In the genomic region with DNA sequence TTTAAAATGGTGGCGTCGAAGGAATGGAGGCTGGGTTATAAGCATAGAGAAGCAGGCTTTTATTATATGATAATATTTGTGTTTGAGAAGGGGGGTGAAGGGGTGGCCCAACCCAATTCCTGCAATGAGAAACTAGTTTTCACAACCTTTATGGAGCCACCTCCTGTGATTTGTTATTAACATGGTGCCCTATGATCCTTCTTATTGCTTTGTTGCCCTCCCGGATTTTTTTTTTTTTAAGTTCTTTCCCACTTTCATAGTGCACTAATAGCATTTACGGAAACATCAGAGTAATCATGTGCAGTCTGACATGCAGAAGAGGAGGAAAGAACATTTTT, we compare ENCODE assay signal across 8 cellular contexts.
DNase-seq lines count a peak whose midpoint lies in the region; ATAC-seq and TF ChIP-seq lines count a peak whose summit lies in the region.

No MANE protein-coding gene starts in this region.

- DNase-seq in LNCaP clone FGC (ENCODE audit: low read depth), result peak; percentile 54
- no peak for DNase-seq in effector memory CD8-positive, alpha-beta T cell
- no peak for DNase-seq in nephron progenitor cell

- H4K20me1 ChIP-seq in BLaER1, result no peaks in the 10 kb centered on the region

- peaks cover 3% of the 10 kb centered on the region for H3K36me3 Mint-ChIP-seq in effector memory CD8-positive, alpha-beta T cell (ENCODE audit: insufficient read depth)
- peaks cover 17% of the 10 kb centered on the region for H3K36me3 Mint-ChIP-seq in nephron progenitor cell (ENCODE audit: low read depth)

- no peak overlapping the region for H3K27ac Mint-ChIP-seq in effector memory CD8-positive, alpha-beta T cell
- H3K27ac Mint-ChIP-seq in nephron progenitor cell, result peak overlapping the region; percentile 99

- H3K4me1 Mint-ChIP-seq in effector memory CD8-positive, alpha-beta T cell (ENCODE audit: low read depth in 2 of 2), result peaks cover 10 to 11% of the 10 kb centered on the region in 2 donors
- H3K4me1 Mint-ChIP-seq in nephron progenitor cell, result peaks cover 56% of the 10 kb centered on the region

- TF ChIP-seq CTCF in LNCaP clone FGC (IDR thresholded peaks at IDR 0.05; ENCODE audit: control insufficient read depth, extremely low read depth, insufficient read depth) (no peak), nephron progenitor cell (IDR thresholded peaks at IDR 0.05) (no peak)

- peaks cover 13% of the 10 kb centered on the region for H3K4me1 ChIP-seq in BLaER1

- H3K4me3 ChIP-seq in BLaER1, result peak overlapping the region; percentile 89
- H3K4me3 ChIP-seq in LNCaP clone FGC (ENCODE audit: low read depth, low read length), result peak overlapping the region; percentile 56

- H3K9me3 Mint-ChIP-seq in effector memory CD8-positive, alpha-beta T cell, result no peaks in the 10 kb centered on the region
- H3K9me3 Mint-ChIP-seq in nephron progenitor cell, result no peaks in the 10 kb centered on the region

- ATAC-seq in effector memory CD8-positive, alpha-beta T cell (replicated peaks), result no peak
- ATAC-seq in GM21723 (IDR thresholded peaks at IDR 0.05; ENCODE audit: unreplicated experiment), result no peak
- no peak for ATAC-seq in HG02759 (IDR thresholded peaks at IDR 0.05; ENCODE audit: unreplicated experiment)
- ATAC-seq in GM18517 (IDR thresholded peaks at IDR 0.05; ENCODE audit: unreplicated experiment), result no peak
- no peak for ATAC-seq in GM21737 (IDR thresholded peaks at IDR 0.05; ENCODE audit: unreplicated experiment)

- peaks cover 69 to 84% of the 10 kb centered on the region in 2 donors for H3K27me3 Mint-ChIP-seq in effector memory CD8-positive, alpha-beta T cell
- H3K27me3 Mint-ChIP-seq in nephron progenitor cell (ENCODE audit: low read depth, poor library complexity), result no peaks in the 10 kb centered on the region

- peak overlapping the region; percentile 86; the same call in 1 of the 2 replicates for H3K9ac ChIP-seq in BLaER1

- H3K4me3 Mint-ChIP-seq in effector memory CD8-positive, alpha-beta T cell, result peak overlapping the region; percentile 74 to 79
- peak overlapping the region; percentile 99 for H3K4me3 Mint-ChIP-seq in nephron progenitor cell

- H3K36me3 ChIP-seq in BLaER1, result no peaks in the 10 kb centered on the region

- no peaks in the 10 kb centered on the region for H3K9me3 ChIP-seq in BLaER1

- peak overlapping the region; percentile 83 for H3K4me2 ChIP-seq in BLaER1

- H3K27me3 ChIP-seq in BLaER1, result no peaks in the 10 kb centered on the region

- no peak overlapping the region for H3K27ac ChIP-seq in BLaER1
